27 cellular contexts compared by ENCODE assay signal in the genomic region with DNA sequence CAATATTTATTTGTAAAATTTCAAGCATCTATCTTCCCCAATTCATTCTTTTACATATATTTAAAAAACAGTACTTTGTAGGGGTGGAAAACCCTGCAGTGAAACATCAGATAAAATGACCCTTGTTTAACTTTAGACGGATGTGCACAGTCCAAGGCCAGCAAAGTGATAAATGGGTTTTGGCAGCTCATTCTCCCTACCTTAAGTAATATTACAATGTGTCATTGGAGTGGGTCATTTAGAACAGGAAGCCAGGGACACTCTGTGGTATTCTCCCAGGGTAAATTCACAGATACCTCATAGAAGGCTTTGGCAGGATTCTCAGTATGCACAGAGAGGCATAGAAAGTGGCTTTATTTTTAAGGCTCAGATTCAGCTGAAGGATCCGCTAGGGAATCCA.
DNase-seq lines count a peak whose midpoint lies in the region; ATAC-seq, FAIRE-seq and TF ChIP-seq lines count a peak whose summit lies in the region.
"Had no signal": no experiment of that assay in that cellular context is flagged by ENCODE, and none has a peak within 500 bp of the region (broad histone marks: within the 10 kb centered on the region; RNA-seq: fewer than 3 reads in every experiment).

No MANE protein-coding gene starts in this region.

- DNase-seq in GM04504 (ENCODE audit: low read depth), result peak; percentile 22
- peak; percentile 9 for DNase-seq in PC-3
- peak; percentile 37 for DNase-seq in fibroblast of pulmonary artery (ENCODE audit: low read depth)
- no peak for DNase-seq in pancreas
- no peak for DNase-seq in SHP77 treated with DMSO at 0.1 percent for 48 hours (lab: John Stamatoyannopoulos, UW)
- DNase-seq in esophagus muscularis mucosa (ENCODE audit: extremely low spot score), result no peak
- no peak for DNase-seq in GM19240 (ENCODE audit: insufficient read length, low spot score)
- DNase-seq in OCI-M1 (lab: John Stamatoyannopoulos, UW), result no peak
- DNase-seq: activated CD4-positive, alpha-beta T cell treated with anti-CD3 and anti-CD28 coated beads, Interleukin-2, amount 50 U/mL, for 4 hours; activated naive CD4-positive, alpha-beta T cell treated with Interleukin-2 at 50 U/mL for 16 hours; cortex of kidney; DMS79 treated with DMSO at 0.1 percent for 48 hours; endodermal cell; islet precursor cell; lower lobe of right lung; NCI-H1105 treated with DMSO at 0.1 percent for 48 hours; NCI-H1930; NCI-H69; ovary; stimulated activated CD4-positive, alpha-beta T cell treated with anti-CD3 and anti-CD28 coated beads, Interleukin-4, amount 100 ng/mL, for 1 hour; upper lobe of right lung had no signal

- H3F3A ChIP-seq in PC-3 (ENCODE audit: low read length, unreplicated experiment), result no peaks in the 10 kb centered on the region

- H2AFZ ChIP-seq in PC-3 (ENCODE audit: low read length), result no peak overlapping the region
- H2AFZ ChIP-seq: GM23338 had no signal

- H3K27me3 ChIP-seq in PC-3 (ENCODE audit: low read length) (no peaks in the 10 kb centered on the region), pancreas (no peaks in the 10 kb centered on the region), esophagus muscularis mucosa (no peaks in the 10 kb centered on the region)
- H3K27me3 ChIP-seq: BLaER1 treated with 17β-estradiol and CSF1 and Interleukin-3, amounts not matched to agents 10 nM and 100 nM; ovary; upper lobe of right lung had no signal

- H4K20me1 ChIP-seq in PC-3 (ENCODE audit: low read length), result no peaks in the 10 kb centered on the region
- H4K20me1 ChIP-seq: BLaER1 treated with 17β-estradiol and CSF1 and Interleukin-3, amounts not matched to agents 10 nM and 100 nM had no signal

- H3K27ac ChIP-seq in PC-3 (ENCODE audit: low read length), result no peak overlapping the region
- no peak overlapping the region for H3K27ac ChIP-seq in pancreas
- no peak overlapping the region for H3K27ac ChIP-seq in esophagus muscularis mucosa (replicated peaks in 1 of 4)
- H3K27ac ChIP-seq: BLaER1 treated with 17β-estradiol and CSF1 and Interleukin-3, amounts not matched to agents 10 nM and 100 nM; lower lobe of right lung; ovary; RWPE1; SK-N-MC; upper lobe of right lung had no signal

- H3K4me1 ChIP-seq in PC-3 (ENCODE audit: insufficient read depth, low read length) (peaks cover 7% of the 10 kb centered on the region; the same call in 1 of the 2 replicates), pancreas (peaks cover 0 to 15% (median 3%) of the 10 kb centered on the region in 3 donors), esophagus muscularis mucosa (no peaks in the 10 kb centered on the region)
- H3K4me1 ChIP-seq: BLaER1 treated with 17β-estradiol and CSF1 and Interleukin-3, amounts not matched to agents 10 nM and 100 nM; lower lobe of right lung; upper lobe of right lung had no signal

- peak; percentile 45 for ATAC-seq in PC-3
- ATAC-seq in pancreas, result peak in 3 of 4 donors; percentile 11 to 34 (median 24)
- ATAC-seq: esophagus mucosa, GM12878, GM23338, lower lobe of right lung, upper lobe of right lung had no signal

- H3K9ac ChIP-seq in PC-3 (ENCODE audit: low read length), result no peak overlapping the region
- H3K9ac ChIP-seq: BLaER1 treated with 17β-estradiol and CSF1 and Interleukin-3, amounts not matched to agents 10 nM and 100 nM had no signal

- WGBS in pancreas, 2 donors, result 52 to 55% methylated on average over 2 of the region's 2 CpGs
- WGBS in esophagus muscularis mucosa, result 68% methylated on average over 2 of the region's 2 CpGs

- H3K9me3 ChIP-seq in PC-3 (ENCODE audit: low read length), result no peaks in the 10 kb centered on the region
- H3K9me3 ChIP-seq in pancreas, result no peaks in the 10 kb centered on the region
- no peaks in the 10 kb centered on the region for H3K9me3 ChIP-seq in esophagus muscularis mucosa
- H3K9me3 ChIP-seq: lower lobe of right lung, ovary, upper lobe of right lung had no signal

- no peaks in the 10 kb centered on the region for H3K9me2 ChIP-seq in PC-3 (replicated peaks; ENCODE audit: low read length)

- TF ChIP-seq CTCF in PC-3 (conservative IDR thresholded peaks at IDR 0.05; ENCODE audit: low read depth, low read length) (no peak), fibroblast of pulmonary artery (IDR thresholded peaks at IDR 0.05; ENCODE audit: low read length, missing control alignments) (no peak), pancreas (IDR thresholded peaks at IDR 0.05) (no peak), esophagus muscularis mucosa (IDR thresholded peaks at IDR 0.05) (no peak)

- POLR2A ChIA-PET in PC-3 (lab: Charles Lee; ENCODE audit: unreplicated experiment), result no interaction called here

- CTCF ChIA-PET in PC-3 (lab: Charles Lee), result no interaction called here

- H3K36me3 ChIP-seq in PC-3 (ENCODE audit: low read depth, low read length), result no peaks in the 10 kb centered on the region
- H3K36me3 ChIP-seq in pancreas, result no peaks in the 10 kb centered on the region
- H3K36me3 ChIP-seq in esophagus muscularis mucosa, result no peaks in the 10 kb centered on the region
- H3K36me3 ChIP-seq: lower lobe of right lung, ovary, upper lobe of right lung had no signal

- H3K4me3 ChIP-seq in PC-3 (ENCODE audit: low read length) (no peak overlapping the region), fibroblast of pulmonary artery (replicated peaks; ENCODE audit: low read depth, low read length) (no peak overlapping the region), pancreas (no peak overlapping the region), esophagus muscularis mucosa (no peak overlapping the region)
- H3K4me3 ChIP-seq: BLaER1 treated with 17β-estradiol and CSF1 and Interleukin-3, amounts not matched to agents 10 nM and 100 nM; GM12878; GM23338; lower lobe of right lung; ovary; SK-N-MC; upper lobe of right lung had no signal

- H3K4me2 ChIP-seq in PC-3 (ENCODE audit: low read length), result no peak overlapping the region
- H3K4me2 ChIP-seq: BLaER1 treated with 17β-estradiol and CSF1 and Interleukin-3, amounts not matched to agents 10 nM and 100 nM; GM23338 had no signal

- intact Hi-C loops in PC-3 (cut with micrococcal nuclease), result no loop called here
- intact Hi-C loops in pancreas (cut with DNase I), result no loop called here
- intact Hi-C loops in esophagus muscularis mucosa (cut with DNase I), result no loop called here

- no peak for TF ChIP-seq POLR2A in esophagus muscularis mucosa (IDR thresholded peaks at IDR 0.05; ENCODE audit: low read depth)

- H3K79me2 ChIP-seq in PC-3 (ENCODE audit: low read length), result no peaks in the 10 kb centered on the region

- TF ChIP-seq EP300 in esophagus muscularis mucosa (IDR thresholded peaks at IDR 0.05), result no peak

- no TSS peak for BruUV-seq in PC-3 (replicated peaks; lab: Mats Ljungman, UMichigan)

- no peak for FAIRE-seq in pancreas (lab: Jason Lieb, UNC)
- FAIRE-seq: GM12878 had no signal

Comparison
In these comparisons a context has a peak if more than half of its experiments do, and no peak if none do; other contexts are left out.
1. DNase-seq: peak in GM04504 (single experiment), PC-3 (single experiment) and fibroblast of pulmonary artery (single experiment); none in pancreas (0 of 6), SHP77 treated with DMSO at 0.1 percent for 48 hours (single experiment), esophagus muscularis mucosa (single experiment), GM19240 (single experiment) and OCI-M1 (single experiment).